Comparison of ENCODE assay signal across 9 cellular contexts in genomic region chr16:2286550-2286949, GRCh38. TPM values are rescaled to one million over a fixed set of nuclear protein-coding genes. Genes with fewer than 3 reads are reported as not detected.
"Had no signal": no experiment of that assay in that cellular context is flagged by ENCODE, and none has a peak within 500 bp of the region (broad histone marks: within the 10 kb centered on the region; RNA-seq: fewer than 3 reads in every experiment).

No MANE protein-coding gene starts in this region.

- H2AFZ ChIP-seq: GM23338 had no signal

- DNase-seq: HFFc6, IMR-90, KBM-7 had no signal

- H3K9me3 Mint-ChIP-seq: GM23338, HFFc6 had no signal

- FAIRE-seq: H1, H54, HTR-8/SVneo had no signal

- H3K9me3 ChIP-seq: HAP-1 had no signal

- H3K4me3 ChIP-seq: GM23338, HAP-1 had no signal

- H3K4me1 ChIP-seq: HAP-1 had no signal

- ATAC-seq: GM23338, HCT116 had no signal

- H3K4me2 ChIP-seq: GM23338 had no signal

- H3K4me3 Mint-ChIP-seq: GM23338, HFFc6 had no signal

- H3K27ac Mint-ChIP-seq: GM23338, HFFc6 had no signal

- H3K4me1 Mint-ChIP-seq: GM23338 had no signal

RNA-seq across cellular contexts. Expression of gene DNASE1L2, which starts 50.3 kb away (rescaled TPM):
- total RNA-seq: GM23338 had no signal
